Comparison of ENCODE assay signal across 18 cellular contexts in the genomic region with DNA sequence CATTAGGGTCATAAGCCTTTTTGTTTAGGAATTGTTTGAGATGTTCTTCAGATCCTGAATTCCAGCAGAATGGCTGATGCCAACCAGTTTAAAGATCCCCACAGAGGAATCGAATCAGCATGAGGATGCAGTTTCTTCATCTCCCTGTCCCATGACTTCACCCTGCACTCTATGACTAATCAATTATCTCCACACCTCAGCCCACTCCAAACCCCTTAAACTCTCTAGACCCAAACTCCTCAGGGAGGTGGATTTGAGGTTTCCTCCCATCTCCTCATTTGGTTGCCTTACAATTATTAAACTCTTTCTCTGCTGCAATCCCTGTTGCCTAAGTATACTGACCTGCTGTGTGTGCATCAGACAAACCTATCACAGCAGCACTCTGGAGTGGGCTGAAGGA.
DNase-seq lines count a peak whose midpoint lies in the region; ATAC-seq and TF ChIP-seq lines count a peak whose summit lies in the region.
"Had no signal": no experiment of that assay in that cellular context is flagged by ENCODE, and none has a peak within 500 bp of the region (broad histone marks: within the 10 kb centered on the region; RNA-seq: fewer than 3 reads in every experiment).

No MANE protein-coding gene starts in this region.

- H3K4me3 ChIP-seq in NB4 (ENCODE audit: low read depth, low read length) (no peak overlapping the region), skeletal muscle cell (ENCODE audit: low read depth, low read length) (no peak overlapping the region)
- H3K4me3 ChIP-seq: HAP-1 had no signal

- no peak for TF ChIP-seq CTCF in NB4 (IDR thresholded peaks at IDR 0.05; ENCODE audit: low read depth, low read length)

- no peak for ATAC-seq in GM21529 (IDR thresholded peaks at IDR 0.05; ENCODE audit: unreplicated experiment)

- no peak for TF ChIP-seq POLR2A in NB4 (IDR thresholded peaks at IDR 0.05; ENCODE audit: extremely low read depth, insufficient read length)

- DNase-seq in ELR (ENCODE audit: low read depth) = peak; percentile 36
- peak; percentile 57 for DNase-seq in NB4 (ENCODE audit: low read depth)
- DNase-seq in fibroblast of peridontal ligament (ENCODE audit: extremely low read depth) = peak; percentile 42
- peak; percentile 31 for DNase-seq in skeletal muscle cell (ENCODE audit: low read depth)
- DNase-seq in NCI-H2107 treated with DMSO at 0.1 percent for 48 hours (lab: John Stamatoyannopoulos, UW; ENCODE audit: unreplicated experiment) = no peak
- DNase-seq in NCI-H2029 (lab: John Stamatoyannopoulos, UW) = no peak
- DNase-seq: Caco-2; CD4-positive, CD25-positive, alpha-beta regulatory T cell; DMS153; IMR-90; Kasumi-1; NCI-H1105 treated with DMSO at 0.1 percent for 48 hours; NCI-H1694 treated with DMSO at 0.1 percent for 48 hours; NCI-H69; NK-92 treated with Interleukin-12 subunit alpha and Interleukin-12 subunit beta, amount 100 ng/mL, for 24 hours; SHP77 treated with DMSO at 0.1 percent for 48 hours had no signal

Comparison
In these comparisons a context has a peak if more than half of its experiments do, and no peak if none do; other contexts are left out.
1. DNase-seq: peak in ELR (single experiment), NB4 (single experiment), fibroblast of peridontal ligament (single experiment) and skeletal muscle cell (single experiment); none in NCI-H2107 treated with DMSO at 0.1 percent for 48 hours (single experiment) and NCI-H2029 (single experiment).